In genomic region chr16:27168790-27169189, GRCh38 we compare ENCODE assay signal across 12 cellular contexts. TPM values are rescaled to one million over a fixed set of nuclear protein-coding genes. Genes with fewer than 3 reads are reported as not detected.
DNase-seq lines count a peak whose midpoint lies in the region; ATAC-seq lines count a peak whose summit lies in the region.
"Had no signal": no experiment of that assay in that cellular context is flagged by ENCODE, and none has a peak within 500 bp of the region (broad histone marks: within the 10 kb centered on the region; RNA-seq: fewer than 3 reads in every experiment).

No MANE protein-coding gene starts in this region.

- intact Hi-C loops in activated CD4-positive, alpha-beta memory T cell treated with anti-CD3 and anti-CD28 coated beads for 36 hours (cut with micrococcal nuclease) = loop anchor here (1.0 to 2.0 kb wide), 4 partner anchors 13 to 289 kb away; no protein-coding TSS in a partner anchor

- POLR2A ChIA-PET in activated CD4-positive, alpha-beta memory T cell treated with anti-CD3 and anti-CD28 coated beads for 36 hours (lab: Charles Lee) = interaction anchor here (0.7 to 1.6 kb wide), 4 partner anchors 10 to 205 kb away, joined by 3 to 6 read pairs (median 4); no protein-coding TSS in a partner anchor
- POLR2A ChIA-PET in naive thymus-derived CD8-positive, alpha-beta T cell (lab: Charles Lee) = interaction anchor here (1.2 to 2.7 kb wide), 6 partner anchors 31 to 286 kb away, joined by 3 to 12 read pairs (median 6); partner anchors contain the start of genes IL21R and KDM8

- ATAC-seq in stimulated activated naive CD8-positive, alpha-beta T cell treated with anti-CD3 and anti-CD28 coated beads, Interleukin-15, Interleukin-2, amounts not matched to agents 100 U/mL and 50 U/mL, for 24 hours = no peak
- ATAC-seq in naive thymus-derived CD8-positive, alpha-beta T cell = no peak
- ATAC-seq in GM18870 (IDR thresholded peaks at IDR 0.05; ENCODE audit: unreplicated experiment) = no peak
- ATAC-seq: Right ventricle myocardium inferior had no signal

- peak overlapping the region; percentile 87 for H3K27ac Mint-ChIP-seq in stimulated activated naive CD8-positive, alpha-beta T cell treated with anti-CD3 and anti-CD28 coated beads, Interleukin-15, Interleukin-2, amounts not matched to agents 100 ng/mL and 50 ng/mL, for 24 hours
- H3K27ac Mint-ChIP-seq in activated CD4-positive, alpha-beta memory T cell treated with anti-CD3 and anti-CD28 coated beads for 36 hours = peak overlapping the region; percentile 9
- peak overlapping the region; percentile 70 to 98 (median 96) for H3K27ac Mint-ChIP-seq in naive thymus-derived CD8-positive, alpha-beta T cell

- H3K9me3 Mint-ChIP-seq in stimulated activated naive CD8-positive, alpha-beta T cell treated with anti-CD3 and anti-CD28 coated beads, Interleukin-15, Interleukin-2, amounts not matched to agents 100 ng/mL and 50 ng/mL, for 24 hours = peaks cover 12% of the 10 kb centered on the region
- H3K9me3 Mint-ChIP-seq in activated CD4-positive, alpha-beta memory T cell treated with anti-CD3 and anti-CD28 coated beads for 36 hours = peaks cover 13% of the 10 kb centered on the region
- peaks cover 0 to 8% (median 3%) of the 10 kb centered on the region in 9 donors for H3K9me3 Mint-ChIP-seq in naive thymus-derived CD8-positive, alpha-beta T cell

- peak; percentile 4 for DNase-seq in NCI-H146 (lab: John Stamatoyannopoulos, UW)
- no peak for DNase-seq in NCI-H146 treated with DMSO at 0.1 percent for 48 hours (lab: John Stamatoyannopoulos, UW; ENCODE audit: unreplicated experiment)
- no peak for DNase-seq in stimulated activated naive CD8-positive, alpha-beta T cell treated with anti-CD3 and anti-CD28 coated beads, Interleukin-15, Interleukin-2, amounts not matched to agents 100 U/mL and 50 U/mL, for 24 hours
- DNase-seq in activated CD4-positive, alpha-beta memory T cell treated with anti-CD3 and anti-CD28 coated beads for 36 hours = no peak
- DNase-seq in naive thymus-derived CD8-positive, alpha-beta T cell = no peak
- DNase-seq in AG20443 (ENCODE audit: low spot score) = no peak
- DNase-seq: DMS79, NCI-H1048, NCI-H1436 treated with DMSO at 0.1 percent for 48 hours had no signal

- CTCF ChIA-PET in activated CD4-positive, alpha-beta memory T cell treated with anti-CD3 and anti-CD28 coated beads for 36 hours (lab: Charles Lee) = interaction anchor here (0.6 to 3.5 kb wide), 10 partner anchors 11 to 283 kb away, joined by 4 to 32 read pairs (median 8); no protein-coding TSS in a partner anchor

- H3K4me3 Mint-ChIP-seq in stimulated activated naive CD8-positive, alpha-beta T cell treated with anti-CD3 and anti-CD28 coated beads, Interleukin-15, Interleukin-2, amounts not matched to agents 100 ng/mL and 50 ng/mL, for 24 hours = no peak overlapping the region
- no peak overlapping the region for H3K4me3 Mint-ChIP-seq in activated CD4-positive, alpha-beta memory T cell treated with anti-CD3 and anti-CD28 coated beads for 36 hours
- peak overlapping the region in 3 of 10 donors; percentile 38 to 55 (median 48) for H3K4me3 Mint-ChIP-seq in naive thymus-derived CD8-positive, alpha-beta T cell

- H3K27me3 Mint-ChIP-seq in stimulated activated naive CD8-positive, alpha-beta T cell treated with anti-CD3 and anti-CD28 coated beads, Interleukin-15, Interleukin-2, amounts not matched to agents 100 ng/mL and 50 ng/mL, for 24 hours = no peaks in the 10 kb centered on the region
- no peaks in the 10 kb centered on the region for H3K27me3 Mint-ChIP-seq in activated CD4-positive, alpha-beta memory T cell treated with anti-CD3 and anti-CD28 coated beads for 36 hours
- H3K27me3 Mint-ChIP-seq in naive thymus-derived CD8-positive, alpha-beta T cell = no peaks in the 10 kb centered on the region

- peaks cover 12% of the 10 kb centered on the region for H3K36me3 Mint-ChIP-seq in stimulated activated naive CD8-positive, alpha-beta T cell treated with anti-CD3 and anti-CD28 coated beads, Interleukin-15, Interleukin-2, amounts not matched to agents 100 ng/mL and 50 ng/mL, for 24 hours (ENCODE audit: low read depth)
- peaks cover 5% of the 10 kb centered on the region for H3K36me3 Mint-ChIP-seq in activated CD4-positive, alpha-beta memory T cell treated with anti-CD3 and anti-CD28 coated beads for 36 hours
- H3K36me3 Mint-ChIP-seq in naive thymus-derived CD8-positive, alpha-beta T cell = peaks cover 0 to 5% (median 0%) of the 10 kb centered on the region in 3 donors

- peaks cover 61% of the 10 kb centered on the region for H3K4me1 Mint-ChIP-seq in stimulated activated naive CD8-positive, alpha-beta T cell treated with anti-CD3 and anti-CD28 coated beads, Interleukin-15, Interleukin-2, amounts not matched to agents 100 ng/mL and 50 ng/mL, for 24 hours (ENCODE audit: low read depth)
- H3K4me1 Mint-ChIP-seq in activated CD4-positive, alpha-beta memory T cell treated with anti-CD3 and anti-CD28 coated beads for 36 hours (ENCODE audit: low read depth) = peaks cover 49% of the 10 kb centered on the region
- H3K4me1 Mint-ChIP-seq in naive thymus-derived CD8-positive, alpha-beta T cell = peaks cover 22 to 65% (median 59%) of the 10 kb centered on the region in 4 donors

RNA-seq across cellular contexts. Expression of gene KDM8, which starts 34.5 kb away (rescaled TPM):
- total RNA-seq in activated CD4-positive, alpha-beta memory T cell treated with anti-CD3 and anti-CD28 coated beads for 36 hours = 1 to 10 TPM; 8.7 to 9.7 TPM
- total RNA-seq in naive thymus-derived CD8-positive, alpha-beta T cell = 10 to 100 TPM; 27.7 to 35.0 TPM
- 1 to 10 TPM; 3.8 to 6.2 (median 5.6) TPM for polyA plus RNA-seq in naive thymus-derived CD8-positive, alpha-beta T cell

Comparison
In these comparisons a context has a peak if more than half of its experiments do, and no peak if none do; other contexts are left out.
1. H3K27ac Mint-ChIP-seq: peak in every context shown above with its lines; median percentile 96 in naive thymus-derived CD8-positive, alpha-beta T cell; 87 in stimulated activated naive CD8-positive, alpha-beta T cell treated with anti-CD3 and anti-CD28 coated beads, Interleukin-15, Interleukin-2, amounts not matched to agents 100 ng/mL and 50 ng/mL, for 24 hours; 9 in activated CD4-positive, alpha-beta memory T cell treated with anti-CD3 and anti-CD28 coated beads for 36 hours.